Comparison of ENCODE assay signal across 17 cellular contexts in genomic region chr13:110440946-110441731, GRCh38.
A peak's percentile ranks its signal among the peaks of the same experiment; 100 is the strongest.
DNase-seq lines count a peak whose midpoint lies in the region; ATAC-seq and TF ChIP-seq lines count a peak whose summit lies in the region.
"Had no signal": no experiment of that assay in that cellular context is flagged by ENCODE, and none has a peak within 500 bp of the region (broad histone marks: within the 10 kb centered on the region; RNA-seq: fewer than 3 reads in every experiment).

No MANE protein-coding gene starts in this region.

- peaks cover 12% of the 10 kb centered on the region for H3K4me1 ChIP-seq in hepatocyte (ENCODE audit: insufficient read depth)
- no peaks in the 10 kb centered on the region for H3K4me1 ChIP-seq in neural progenitor cell
- H3K4me1 ChIP-seq in tibial artery, result peaks cover 0 to 41% (median 20%) of the 10 kb centered on the region in 4 donors

- CTCF ChIA-PET in T-cell (lab: Charles Lee), result no interaction called here

- H3K27me3 ChIP-seq in hepatocyte (no peaks in the 10 kb centered on the region), neural progenitor cell (no peaks in the 10 kb centered on the region), tibial artery (no peaks in the 10 kb centered on the region)
- H3K27me3 ChIP-seq: BE2C, SJSA1 had no signal

- POLR2A ChIA-PET in T-cell (lab: Charles Lee), result no interaction called here

- H3K9ac ChIP-seq in neural progenitor cell, result no peak overlapping the region
- H3K9ac ChIP-seq: KMS-11 had no signal

- H2AFZ ChIP-seq in hepatocyte (no peak overlapping the region), neural progenitor cell (replicated peaks) (no peak overlapping the region)

- no peaks in the 10 kb centered on the region for H3F3A ChIP-seq in neural progenitor cell (ENCODE audit: low read depth)

- DNase-seq in chondrocyte (ENCODE audit: low spot score) (no peak), hepatocyte (ENCODE audit: low spot score) (no peak), neural progenitor cell (ENCODE audit: low spot score) (no peak), tibial artery (no peak), DMS53 (lab: John Stamatoyannopoulos, UW) (no peak), T-cell (no peak)
- DNase-seq: BE2C, DMS79, H7, NCI-H1436 treated with DMSO at 0.1 percent for 48 hours, NCI-H1930, NCI-H2227 treated with DMSO at 0.1 percent for 48 hours had no signal

- 94% methylated on average over 17 of the region's 17 CpGs for WGBS in hepatocyte (ENCODE audit: low lambda C conversion rate, missing lambda C conversion rate)

- no peaks in the 10 kb centered on the region for H3K9me3 ChIP-seq in hepatocyte (ENCODE audit: low read depth)
- no peaks in the 10 kb centered on the region for H3K9me3 ChIP-seq in neural progenitor cell (ENCODE audit: low read depth)
- no peaks in the 10 kb centered on the region for H3K9me3 ChIP-seq in tibial artery
- H3K9me3 ChIP-seq: BE2C, SJSA1 had no signal

- H3K27ac Mint-ChIP-seq in chondrocyte (ENCODE audit: unreplicated experiment) (peak overlapping the region; percentile 42), neural progenitor cell (peak overlapping the region; percentile 58), T-cell (no peak overlapping the region)

- H3K4me3 Mint-ChIP-seq in chondrocyte (ENCODE audit: unreplicated experiment) (no peak overlapping the region), neural progenitor cell (no peak overlapping the region), T-cell (no peak overlapping the region)

- no peaks in the 10 kb centered on the region for H3K9me2 ChIP-seq in hepatocyte (replicated peaks; ENCODE audit: insufficient read depth)

- H3K4me2 ChIP-seq in hepatocyte (no peak overlapping the region), neural progenitor cell (no peak overlapping the region)
- H3K4me2 ChIP-seq: KMS-11 had no signal

- intact Hi-C loops in tibial artery (cut with DNase I; ENCODE audit: low total_unique reads), result no loop called here

- H3K79me2 ChIP-seq in hepatocyte (no peaks in the 10 kb centered on the region), neural progenitor cell (ENCODE audit: low read depth) (no peaks in the 10 kb centered on the region)

- H3K36me3 ChIP-seq in hepatocyte (replicated peaks; ENCODE audit: insufficient read depth, low read depth) (no peaks in the 10 kb centered on the region), neural progenitor cell (no peaks in the 10 kb centered on the region), tibial artery (peaks cover 55 to 75% (median 73%) of the 10 kb centered on the region in 3 donors)
- H3K36me3 ChIP-seq: BE2C had no signal

- H4K20me1 ChIP-seq in hepatocyte (ENCODE audit: insufficient read depth, poor library complexity, severe bottlenecking), result no peaks in the 10 kb centered on the region
- no peaks in the 10 kb centered on the region for H4K20me1 ChIP-seq in neural progenitor cell (ENCODE audit: low read depth)

- H3K36me3 Mint-ChIP-seq in chondrocyte (ENCODE audit: low read depth), result peaks cover 51% of the 10 kb centered on the region
- peaks cover 39% of the 10 kb centered on the region for H3K36me3 Mint-ChIP-seq in neural progenitor cell
- H3K36me3 Mint-ChIP-seq in T-cell, result no peaks in the 10 kb centered on the region

- H3K27me3 Mint-ChIP-seq in chondrocyte (ENCODE audit: low read depth), result no peaks in the 10 kb centered on the region
- H3K27me3 Mint-ChIP-seq in neural progenitor cell (ENCODE audit: insufficient read depth, low read depth), result peaks cover 4% of the 10 kb centered on the region
- H3K27me3 Mint-ChIP-seq in T-cell, result peaks cover 36% of the 10 kb centered on the region in 2 donors

- no peak for TF ChIP-seq CTCF in chondrocyte (IDR thresholded peaks at IDR 0.05)
- no peak for TF ChIP-seq CTCF in hepatocyte (IDR thresholded peaks at IDR 0.05; ENCODE audit: poor library complexity)
- TF ChIP-seq CTCF in neural progenitor cell (IDR thresholded peaks at IDR 0.05), result no peak
- TF ChIP-seq CTCF in tibial artery (IDR thresholded peaks at IDR 0.05), result no peak

- H3K27ac ChIP-seq in hepatocyte, result peak overlapping the region; percentile 51
- H3K27ac ChIP-seq in neural progenitor cell, result no peak overlapping the region
- peak overlapping the region; percentile 50 to 61 for H3K27ac ChIP-seq in tibial artery
- H3K27ac ChIP-seq: KMS-11, SJSA1 had no signal

- ATAC-seq in T-cell (replicated peaks in 1 of 4) (no peak), GM21723 (IDR thresholded peaks at IDR 0.05; ENCODE audit: unreplicated experiment) (no peak), GM21619 (IDR thresholded peaks at IDR 0.05; ENCODE audit: unreplicated experiment) (no peak)
- ATAC-seq: Panc1 had no signal

- H3K4me3 ChIP-seq in hepatocyte (no peak overlapping the region), neural progenitor cell (no peak overlapping the region), tibial artery (no peak overlapping the region)
- H3K4me3 ChIP-seq: SJSA1 had no signal

- no peaks in the 10 kb centered on the region for H3K9me3 Mint-ChIP-seq in chondrocyte (ENCODE audit: low read depth)
- H3K9me3 Mint-ChIP-seq in neural progenitor cell, result no peaks in the 10 kb centered on the region
- no peaks in the 10 kb centered on the region for H3K9me3 Mint-ChIP-seq in T-cell

- H3K4me1 Mint-ChIP-seq in chondrocyte (ENCODE audit: low read depth) (peaks cover 77% of the 10 kb centered on the region), neural progenitor cell (peaks cover 6% of the 10 kb centered on the region), T-cell (no peaks in the 10 kb centered on the region)

Comparison
In these comparisons a context has a peak if more than half of its experiments do, and no peak if none do; other contexts are left out.
1. H3K27ac Mint-ChIP-seq: peak in chondrocyte (single experiment) and neural progenitor cell (single experiment); none in T-cell (0 of 2).